Comparison of ENCODE assay signal across 8 cellular contexts in the genomic region with DNA sequence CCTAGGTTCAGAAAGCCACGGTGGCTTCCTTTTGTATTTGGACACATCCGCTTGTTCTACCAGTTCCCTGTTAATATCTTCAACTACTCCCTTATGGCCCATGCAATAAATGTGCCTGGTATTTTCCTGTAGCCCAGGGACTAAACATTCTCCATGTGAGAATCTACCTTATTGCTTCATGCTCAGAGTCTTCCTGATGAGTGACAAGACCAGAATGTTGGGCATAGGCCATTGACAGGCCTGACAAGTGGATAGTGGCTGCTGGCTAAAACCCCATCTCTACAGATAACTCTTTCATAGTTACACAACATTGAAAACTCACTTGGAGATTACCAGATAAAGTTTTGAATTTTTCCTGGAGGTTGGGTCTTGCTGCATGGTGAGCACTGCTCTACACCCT.
"Had no signal": no experiment of that assay in that cellular context is flagged by ENCODE, and none has a peak within 500 bp of the region (broad histone marks: within the 10 kb centered on the region; RNA-seq: fewer than 3 reads in every experiment).

No MANE protein-coding gene starts in this region.

- H3K27ac ChIP-seq: GM23248 had no signal

- H3K4me3 ChIP-seq: GM23248, HAP-1, K562 had no signal

- DNase-seq: GM23248, GOT3, H7, HFFc6, IMR-90, KG1 had no signal

- H2AFZ ChIP-seq: GM23248 had no signal

- H3K27ac Mint-ChIP-seq: HFFc6 had no signal

- H3K4me3 Mint-ChIP-seq: HFFc6 had no signal

- H3K9me3 ChIP-seq: HAP-1 had no signal

- H3K9ac ChIP-seq: GM23248 had no signal

- H3K36me3 ChIP-seq: HAP-1 had no signal
